In genomic region chr10:80504897-80505465, GRCh38 we compare ENCODE assay signal across 9 cellular contexts. TPM values are rescaled to one million over a fixed set of nuclear protein-coding genes. Genes with fewer than 3 reads are reported as not detected.
DNase-seq lines count a peak whose midpoint lies in the region; ATAC-seq and TF ChIP-seq lines count a peak whose summit lies in the region.
"Had no signal": no experiment of that assay in that cellular context is flagged by ENCODE, and none has a peak within 500 bp of the region (broad histone marks: within the 10 kb centered on the region; RNA-seq: fewer than 3 reads in every experiment).

No MANE protein-coding gene starts in this region.

- H3K4ac ChIP-seq in trophoblast cell (ENCODE audit: low read depth, low read length), result peak overlapping the region; percentile 31

- no peaks in the 10 kb centered on the region for H3K27me3 ChIP-seq in heart left ventricle
- H3K27me3 ChIP-seq in trophoblast cell (ENCODE audit: insufficient read depth, low read length), result no peaks in the 10 kb centered on the region

- peak overlapping the region; percentile 90 for H3K27ac Mint-ChIP-seq in Calu3 (ENCODE audit: unreplicated experiment)
- peak overlapping the region; percentile 97 for H3K27ac Mint-ChIP-seq in activated T-helper 17 cell treated with anti-CD3 and anti-CD28 coated beads, Interleukin-2, amount 50 U/mL, for 72 hours

- H3K79me1 ChIP-seq in trophoblast cell (ENCODE audit: low read length), result peaks cover 62% of the 10 kb centered on the region

- H3K9me3 ChIP-seq in heart left ventricle (no peaks in the 10 kb centered on the region), trophoblast cell (ENCODE audit: insufficient read depth, low read depth, low read length) (peaks cover 1% of the 10 kb centered on the region)

- H3K9ac ChIP-seq in trophoblast cell (ENCODE audit: low read length), result peak overlapping the region; percentile 0

- BruUV-seq in Calu3 (replicated peaks; lab: Mats Ljungman, UMichigan), result no TSS peak

- H3K4me1 ChIP-seq in heart left ventricle (peaks cover 28 to 100% (median 92%) of the 10 kb centered on the region in 12 donors), trophoblast cell (ENCODE audit: control insufficient read depth in 1 of 2, insufficient read depth in 2 of 2, low read length in 2 of 2) (peaks cover 77 to 79% of the 10 kb centered on the region in 2 experiments)

- peak overlapping the region; percentile 72 for H2BK12ac ChIP-seq in trophoblast cell (ENCODE audit: low read length)

- H3K4me2 ChIP-seq in trophoblast cell (ENCODE audit: low read length), result no peak overlapping the region

- H4K12ac ChIP-seq in trophoblast cell (ENCODE audit: low read depth, low read length), result peak overlapping the region; percentile 3

- ATAC-seq in activated T-helper 17 cell treated with anti-CD3 and anti-CD28 coated beads, Interleukin-2, amount 50 U/mL, for 72 hours (replicated peaks), result no peak
- ATAC-seq in heart left ventricle (peak in 1 of 4 donors; percentile 4), HG03108 (IDR thresholded peaks at IDR 0.05; ENCODE audit: unreplicated experiment) (no peak), GM19463 (IDR thresholded peaks at IDR 0.05; ENCODE audit: unreplicated experiment) (no peak)

- H3K27me3 Mint-ChIP-seq in Calu3 (ENCODE audit: unreplicated experiment), result no peaks in the 10 kb centered on the region
- H3K27me3 Mint-ChIP-seq in activated T-helper 17 cell treated with anti-CD3 and anti-CD28 coated beads, Interleukin-2, amount 50 U/mL, for 72 hours, result no peaks in the 10 kb centered on the region

- CTCF ChIA-PET in Calu3 (lab: Charles Lee), result interaction anchor here (0.6 to 5.9 kb wide), 14 partner anchors 13 to 158 kb away, joined by 3 to 122 read pairs (median 6); partner anchors contain the start of genes PRXL2A and TSPAN14

- no peaks in the 10 kb centered on the region for H3K9me3 Mint-ChIP-seq in Calu3 (ENCODE audit: low read depth, unreplicated experiment)
- no peaks in the 10 kb centered on the region for H3K9me3 Mint-ChIP-seq in activated T-helper 17 cell treated with anti-CD3 and anti-CD28 coated beads, Interleukin-2, amount 50 U/mL, for 72 hours

- 73 to 79% (median 76%) methylated on average over 4 to 5 of the region's 5 CpGs for WGBS in heart left ventricle, 4 donors
- WGBS in trophoblast cell (ENCODE audit: extremely low coverage, insufficient coverage, insufficient read length), result no CpG with 5 or more reads among the region's 5 CpGs

- H3K27ac ChIP-seq in heart left ventricle (peak overlapping the region; percentile 19 to 95 (median 79)), trophoblast cell (ENCODE audit: low read depth, low read length) (peak overlapping the region; percentile 99)

- peak overlapping the region; percentile 32 for H3K18ac ChIP-seq in trophoblast cell (ENCODE audit: low read length)

- no peak overlapping the region for H3K23ac ChIP-seq in trophoblast cell (ENCODE audit: low read length)

- H3K36me3 Mint-ChIP-seq in Calu3 (ENCODE audit: insufficient read depth, unreplicated experiment), result peaks cover 54% of the 10 kb centered on the region
- peaks cover 77% of the 10 kb centered on the region for H3K36me3 Mint-ChIP-seq in activated T-helper 17 cell treated with anti-CD3 and anti-CD28 coated beads, Interleukin-2, amount 50 U/mL, for 72 hours (ENCODE audit: low read depth)

- TF ChIP-seq CTCF in Calu3 (IDR thresholded peaks at IDR 0.05; ENCODE audit: unreplicated experiment), result no peak
- no peak for TF ChIP-seq CTCF in heart left ventricle (IDR thresholded peaks at IDR 0.05)
- TF ChIP-seq CTCF in GM10266 (IDR thresholded peaks at IDR 0.05; ENCODE audit: control insufficient read depth, insufficient read depth, low read depth, missing control alignments), result no peak

- DNase-seq in Calu3 (no peak), heart left ventricle (no peak), trophoblast cell (peak; percentile 96 to 97), cerebellum (ENCODE audit: low spot score) (no peak), GM10266 (ENCODE audit: extremely low spot score) (no peak)
- DNase-seq: cerebellar nuclear complex had no signal

- intact Hi-C loops in Calu3 (cut with micrococcal nuclease; ENCODE audit: unreplicated experiment), result loop anchor here (2.0 to 5.0 kb wide), 2 partner anchors 60 to 123 kb away; no protein-coding TSS in a partner anchor
- intact Hi-C loops in heart left ventricle (cut with DNase I), result loop anchor here (1.0 to 10.0 kb wide), 12 partner anchors 42 to 123 kb away; partner anchors contain the start of gene TSPAN14 (in 3 of the 10)

- peak overlapping the region; percentile 98 for H2BK120ac ChIP-seq in trophoblast cell (ENCODE audit: insufficient read depth, low read length, poor library complexity)

- H4K91ac ChIP-seq in trophoblast cell (ENCODE audit: low read depth, low read length), result peak overlapping the region; percentile 93

- TF ChIP-seq POLR2A in heart left ventricle (IDR thresholded peaks at IDR 0.05), result no peak

- H3K79me2 ChIP-seq in trophoblast cell (ENCODE audit: control insufficient read depth, insufficient read depth, low read length, poor library complexity), result peaks cover 33% of the 10 kb centered on the region

- H3K14ac ChIP-seq in trophoblast cell (ENCODE audit: low read length), result peak overlapping the region; percentile 47

- H2AK5ac ChIP-seq in trophoblast cell (ENCODE audit: low read length), result peak overlapping the region; percentile 97

- H3K4me3 ChIP-seq in heart left ventricle (no peak overlapping the region), trophoblast cell (ENCODE audit: low read depth, low read length) (no peak overlapping the region)

- peak overlapping the region; percentile 87 for H4K8ac ChIP-seq in trophoblast cell (ENCODE audit: low read depth, low read length)

- peak overlapping the region; percentile 99 for H2BK5ac ChIP-seq in trophoblast cell (ENCODE audit: low read depth, low read length, poor library complexity)

- peak overlapping the region; percentile 59 for H2AFZ ChIP-seq in trophoblast cell (ENCODE audit: insufficient read depth, low read length, poor library complexity)

- peak overlapping the region; percentile 25 for H3K4me3 Mint-ChIP-seq in Calu3 (ENCODE audit: low read depth, unreplicated experiment)
- peak overlapping the region; percentile 80 for H3K4me3 Mint-ChIP-seq in activated T-helper 17 cell treated with anti-CD3 and anti-CD28 coated beads, Interleukin-2, amount 50 U/mL, for 72 hours

- H3K36me3 ChIP-seq in heart left ventricle, result peaks cover 0 to 41% (median 17%) of the 10 kb centered on the region in 9 donors
- H3K36me3 ChIP-seq in trophoblast cell (ENCODE audit: control insufficient read depth in 1 of 2, insufficient read depth in 2 of 2, low read length in 2 of 2), result peaks cover 13 to 15% of the 10 kb centered on the region in 2 experiments

- peaks cover 100% of the 10 kb centered on the region for H3K4me1 Mint-ChIP-seq in Calu3 (ENCODE audit: low read depth, unreplicated experiment)
- peaks cover 51% of the 10 kb centered on the region for H3K4me1 Mint-ChIP-seq in activated T-helper 17 cell treated with anti-CD3 and anti-CD28 coated beads, Interleukin-2, amount 50 U/mL, for 72 hours

RNA-seq across cellular contexts. Expression of gene SH2D4B, which starts 32.7 kb away (rescaled TPM):
- total RNA-seq in Calu3 (2022) (0.24 TPM in 1 of 2 replicates, not detected in the other), heart left ventricle (under 1 TPM in 1 of 9 donors, not detected in 8; 0.19 TPM), cerebellum (0.36 TPM)
- total RNA-seq in activated T-helper 17 cell treated with anti-CD3 and anti-CD28 coated beads, Interleukin-2, amount 50 U/mL, for 72 hours, result under 1 TPM; 0.11 to 0.32 TPM
- polyA plus RNA-seq in heart left ventricle, result not detected
- 0.10 and 0.19 TPM in 2 replicates for polyA plus RNA-seq in trophoblast cell (2013)

RNA-seq across cellular contexts. Expression of gene TSPAN14, which starts 50.9 kb away (rescaled TPM):
- total RNA-seq in Calu3 (2022) (98.6 and 116 TPM in 2 replicates), heart left ventricle (10 to 100 TPM; 24.6 to 71.5 (median 39.6) TPM), cerebellum (20.5 TPM)
- total RNA-seq in activated T-helper 17 cell treated with anti-CD3 and anti-CD28 coated beads, Interleukin-2, amount 50 U/mL, for 72 hours, result 10 to 100 TPM; 61.9 to 64.5 TPM
- polyA plus RNA-seq in heart left ventricle, result 10 to 100 TPM; 17.4 to 46.3 TPM
- polyA plus RNA-seq in trophoblast cell (2013), result 77.2 and 78.0 TPM in 2 replicates

Comparison
In these comparisons a context has a peak if more than half of its experiments do, and no peak if none do; other contexts are left out.
1. DNase-seq: peak in trophoblast cell (2 of 2); none in Calu3 (single experiment), heart left ventricle (0 of 5), cerebellum (single experiment) and GM10266 (single experiment).